1 cellular context compared by ENCODE assay signal in the genomic region with DNA sequence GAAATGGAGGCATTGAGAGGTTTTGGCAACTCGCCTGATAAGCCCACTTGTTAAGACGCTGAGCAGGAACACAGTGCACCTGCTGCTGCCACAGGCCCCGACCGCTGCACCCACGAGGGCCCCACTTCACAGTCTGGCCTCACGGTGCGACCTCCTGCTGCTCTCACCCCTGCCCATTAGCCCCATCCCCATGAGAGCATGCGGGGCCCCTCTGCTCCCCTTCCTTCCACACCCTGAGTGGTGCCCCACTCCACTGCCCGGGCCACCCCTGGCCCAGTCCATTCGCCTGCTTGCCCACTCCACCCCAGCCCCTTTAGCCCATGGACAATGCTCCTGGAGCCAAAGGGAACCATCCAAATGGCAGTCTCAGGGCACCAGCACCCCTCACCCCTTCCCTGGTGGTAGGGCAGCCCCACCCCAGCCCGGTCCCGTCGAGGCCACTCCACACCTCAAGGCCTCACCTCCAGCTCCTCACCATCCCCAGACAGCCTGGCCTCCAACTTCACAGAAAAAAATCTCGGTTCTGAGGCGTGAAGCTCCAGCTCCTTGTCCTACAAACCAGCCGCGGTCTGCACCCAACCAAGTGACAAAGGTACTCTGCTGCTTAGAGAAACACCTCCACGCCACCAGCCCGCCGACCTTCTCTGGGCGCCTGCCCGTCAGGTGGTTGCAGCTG.
TF ChIP-seq lines count a peak whose summit lies in the region.

No MANE protein-coding gene starts in this region.

TF ChIP-seq in IMR-90, 13 proteins besides CTCF, POLR2A, EP300 and RAD21 (continued from another document):
- TF ChIP-seq, protein P1, sequence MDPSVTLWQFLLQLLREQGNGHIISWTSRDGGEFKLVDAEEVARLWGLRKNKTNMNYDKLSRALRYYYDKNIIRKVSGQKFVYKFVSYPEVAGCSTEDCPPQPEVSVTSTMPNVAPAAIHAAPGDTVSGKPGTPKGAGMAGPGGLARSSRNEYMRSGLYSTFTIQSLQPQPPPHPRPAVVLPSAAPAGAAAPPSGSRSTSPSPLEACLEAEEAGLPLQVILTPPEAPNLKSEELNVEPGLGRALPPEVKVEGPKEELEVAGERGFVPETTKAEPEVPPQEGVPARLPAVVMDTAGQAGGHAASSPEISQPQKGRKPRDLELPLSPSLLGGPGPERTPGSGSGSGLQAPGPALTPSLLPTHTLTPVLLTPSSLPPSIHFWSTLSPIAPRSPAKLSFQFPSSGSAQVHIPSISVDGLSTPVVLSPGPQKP (IDR thresholded peaks at IDR 0.05; ENCODE audit: borderline replicate concordance, low read depth, low read length) = no peak
- no peak for TF ChIP-seq MAFK (IDR thresholded peaks at IDR 0.05; ENCODE audit: low read depth, low read length)
